In the genomic region with DNA sequence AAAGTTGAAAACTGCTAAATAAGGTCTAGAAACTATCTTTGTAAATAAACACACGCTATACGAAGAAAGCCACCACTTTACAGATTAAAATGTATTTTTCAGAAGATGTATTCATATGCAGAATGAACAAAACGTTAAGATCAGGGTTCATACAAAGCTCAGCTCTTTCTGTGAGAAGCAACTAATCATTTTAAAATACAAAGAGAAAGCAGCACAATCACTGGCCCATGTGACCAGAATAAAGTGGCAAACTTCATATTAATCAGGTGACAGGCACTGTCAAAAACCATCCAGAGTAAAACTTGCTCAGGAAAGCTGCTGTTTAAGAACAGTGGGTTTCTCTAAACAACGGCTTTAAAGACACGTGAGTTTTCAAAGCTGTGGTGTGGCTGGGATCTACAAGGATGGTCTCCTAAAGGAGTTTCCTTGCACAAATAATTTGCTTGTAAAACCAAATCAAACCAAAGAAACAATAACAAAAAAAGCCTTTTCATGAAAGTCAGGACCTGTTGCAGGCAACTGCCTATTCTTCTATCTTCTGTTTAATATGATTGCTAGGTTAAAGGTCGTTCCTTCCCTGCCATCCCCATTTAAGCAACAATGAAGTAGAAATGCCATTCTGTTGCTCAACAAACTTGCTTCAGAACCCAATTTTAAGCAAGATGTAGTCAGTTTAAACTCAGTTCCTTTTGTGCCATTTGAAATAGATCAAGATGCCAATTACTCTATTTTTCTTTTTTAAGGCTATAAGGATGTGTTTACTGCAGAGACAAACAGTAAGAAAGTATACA, we compare ENCODE assay signal across 22 cellular contexts. TPM values are rescaled to one million over a fixed set of nuclear protein-coding genes. Genes with fewer than 3 reads are reported as not detected.
DNase-seq lines count a peak whose midpoint lies in the region; ATAC-seq, FAIRE-seq and TF ChIP-seq lines count a peak whose summit lies in the region.
"Had no signal": no experiment of that assay in that cellular context is flagged by ENCODE, and none has a peak within 500 bp of the region (broad histone marks: within the 10 kb centered on the region; RNA-seq: fewer than 3 reads in every experiment).

No MANE protein-coding gene starts in this region.

- no peak overlapping the region for H2BK5ac ChIP-seq in IMR-90 (ENCODE audit: low read depth, low read length, poor library complexity, severe bottlenecking)

- intact Hi-C loops in IMR-90 (cut with micrococcal nuclease) (no loop called here), PC-9 (cut with micrococcal nuclease; ENCODE audit: unreplicated experiment) (no loop called here)

- H3K9me3 ChIP-seq in IMR-90 (ENCODE audit: control insufficient read depth, insufficient read depth, low read length) (no peaks in the 10 kb centered on the region), neutrophil (no peaks in the 10 kb centered on the region), PC-9 (ENCODE audit: insufficient read depth, low read depth) (no peaks in the 10 kb centered on the region)
- H3K9me3 ChIP-seq: right atrium auricular region, thyroid gland had no signal

- H3K9ac ChIP-seq in IMR-90 (ENCODE audit: low read depth, low read length): no peak overlapping the region

- POLR2A ChIA-PET in IMR-90 (lab: Charles Lee; ENCODE audit: unreplicated experiment) (no interaction called here), PC-9 (lab: Charles Lee; ENCODE audit: unreplicated experiment) (no interaction called here)

- H3K79me2 ChIP-seq in PC-9 (ENCODE audit: low read depth): no peaks in the 10 kb centered on the region

- dilution Hi-C loops in IMR-90 (cut with HindIII; ENCODE audit: low sequenced_read_pairs, unreplicated experiment): no loop called here

- H3K9me1 ChIP-seq in IMR-90 (ENCODE audit: insufficient read depth, low read length): peaks cover 5% of the 10 kb centered on the region; the same call in 1 of the 2 replicates

- FAIRE-seq in GM19239 (lab: Jason Lieb, UNC): no peak
- FAIRE-seq: A204.1 had no signal

- H2AK5ac ChIP-seq in IMR-90 (ENCODE audit: low read depth, low read length): no peak overlapping the region

- BruUV-seq in IMR-90 (replicated peaks; lab: Mats Ljungman, UMichigan): no TSS peak
- BruUV-seq in PC-9 (replicated peaks; lab: Mats Ljungman, UMichigan): no TSS peak

- H2AK9ac ChIP-seq in IMR-90 (replicated peaks; ENCODE audit: low read depth, low read length, poor library complexity): no peak overlapping the region

- H3K18ac ChIP-seq in IMR-90 (ENCODE audit: low read depth, low read length): no peak overlapping the region

- H2BK15ac ChIP-seq in IMR-90 (ENCODE audit: low read depth, low read length): no peak overlapping the region

- H3F3A ChIP-seq in PC-9 (ENCODE audit: insufficient read depth, low read depth): no peaks in the 10 kb centered on the region

- TF ChIP-seq CTCF in IMR-90 (conservative IDR thresholded peaks at IDR 0.05; ENCODE audit: low read depth, low read length) (no peak), neutrophil (IDR thresholded peaks at IDR 0.05) (no peak), PC-9 (conservative IDR thresholded peaks at IDR 0.05) (no peak)

- no peak overlapping the region for H4K5ac ChIP-seq in IMR-90 (ENCODE audit: low read depth, low read length)

- no peaks in the 10 kb centered on the region for H3K9me2 ChIP-seq in PC-9 (ENCODE audit: insufficient read depth)

- WGBS in IMR-90 (ENCODE audit: extremely low coverage in 2 of 2, insufficient read length in 1 of 2), 2 experiments: no CpG with 5 or more reads among the region's 6 CpGs

- no peak overlapping the region for H2BK20ac ChIP-seq in IMR-90 (ENCODE audit: low read depth, low read length)

- in situ Hi-C loops in IMR-90 (cut with MboI; ENCODE audit: low sequenced_read_pairs): no loop called here

- DNase-seq in NOMO-1 (lab: John Stamatoyannopoulos, UW; ENCODE audit: unreplicated experiment in 2 of 2): peak; percentile 2 to 58
- DNase-seq in NOMO-1 treated with dmso at 0.1 percent for 144 hours (lab: John Stamatoyannopoulos, UW; ENCODE audit: unreplicated experiment): no peak
- DNase-seq in IMR-90: no peak
- DNase-seq in fibroblast of gingiva (ENCODE audit: low read depth): peak; percentile 52
- DNase-seq in GM19239 (ENCODE audit: insufficient read length, low spot score): no peak
- no peak for DNase-seq in PC-9
- no peak for DNase-seq in OCI-M2 (lab: John Stamatoyannopoulos, UW; ENCODE audit: unreplicated experiment)
- DNase-seq: activated CD4-positive, CD25-positive, alpha-beta regulatory T cell treated with anti-CD3 and anti-CD28 coated beads, Interleukin-2, amount 50 U/mL, for 72 hours; activated gamma-delta T cell; anterior cingulate cortex; C1 segment of cervical spinal cord; DND-41; effector memory CD4-positive, alpha-beta T cell; GOT3; KBM-7; NCI-H1092; NCI-H510A; stimulated activated naive B cell treated with anti-CD40 and anti-IgM and Interleukin-4, amounts not matched to agents 10 μg/mL and 1 μg/mL and 100 μg/mL, for 72 hours; thyroid gland had no signal

- no peak overlapping the region for H3K4ac ChIP-seq in IMR-90 (ENCODE audit: low read depth, low read length)

- H4K8ac ChIP-seq in IMR-90 (ENCODE audit: low read depth in 2 of 2, low read length in 2 of 2): no peak overlapping the region

- H3K4me3 ChIP-seq in IMR-90 (ENCODE audit: insufficient read depth, low read depth, low read length) (no peak overlapping the region), neutrophil (ENCODE audit: low read depth in 1 of 2, low read length in 1 of 2) (peak overlapping the region in 1 of 2 experiments; percentile 1), PC-9 (no peak overlapping the region)
- H3K4me3 ChIP-seq: right atrium auricular region, thyroid gland had no signal

- H3K79me1 ChIP-seq in IMR-90 (ENCODE audit: low read depth in 1 of 2, low read length in 2 of 2): peaks cover 19 to 31% of the 10 kb centered on the region in 2 experiments

- H3K36me3 ChIP-seq in IMR-90 (ENCODE audit: control insufficient read depth, insufficient read depth, low read length) (peaks cover 17% of the 10 kb centered on the region), neutrophil (peaks cover 23% of the 10 kb centered on the region), PC-9 (ENCODE audit: low read depth) (no peaks in the 10 kb centered on the region)

- no peak for ATAC-seq in IMR-90 (ENCODE audit: low read depth)
- ATAC-seq: stimulated activated naive B cell treated with anti-CD40 and anti-IgM and Interleukin-4, amounts not matched to agents 10 μg/mL and 1 μg/mL and 100 μg/mL, for 72 hours had no signal

- peaks cover 3% of the 10 kb centered on the region; the same call in 1 of the 2 replicates for H3K4me1 ChIP-seq in IMR-90 (ENCODE audit: control insufficient read depth, insufficient read depth, low read length)
- H3K4me1 ChIP-seq in neutrophil (ENCODE audit: control insufficient read depth in 1 of 2, insufficient read depth in 1 of 2, low read depth in 1 of 2, low read length in 1 of 2): peaks cover 42 to 44% of the 10 kb centered on the region in 2 experiments
- no peaks in the 10 kb centered on the region for H3K4me1 ChIP-seq in PC-9 (replicated peaks; ENCODE audit: insufficient read depth)

- no peak overlapping the region for H3K14ac ChIP-seq in IMR-90 (replicated peaks; ENCODE audit: low read depth, low read length)

- no peak overlapping the region for H3K23ac ChIP-seq in IMR-90 (ENCODE audit: low read depth, low read length)

- H2BK120ac ChIP-seq in IMR-90 (ENCODE audit: low read depth, low read length): no peak overlapping the region

- H4K91ac ChIP-seq in IMR-90 (ENCODE audit: insufficient read depth, low read depth, low read length): no peak overlapping the region

- no peak overlapping the region for H3K27ac ChIP-seq in IMR-90 (ENCODE audit: insufficient read depth, low read length)
- peak overlapping the region; percentile 82 for H3K27ac ChIP-seq in neutrophil
- H3K27ac ChIP-seq in PC-9: no peak overlapping the region
- H3K27ac ChIP-seq: right atrium auricular region had no signal

- no peak overlapping the region for H3K56ac ChIP-seq in IMR-90 (ENCODE audit: extremely low read depth, insufficient read depth, low read length)

- H3K27me3 ChIP-seq in IMR-90 (ENCODE audit: control insufficient read depth, insufficient read depth, low read length) (no peaks in the 10 kb centered on the region), neutrophil (no peaks in the 10 kb centered on the region), PC-9 (ENCODE audit: insufficient read depth, low read depth) (no peaks in the 10 kb centered on the region)
- H3K27me3 ChIP-seq: right atrium auricular region, thyroid gland had no signal

- TF ChIP-seq RAD21 in IMR-90 (IDR thresholded peaks at IDR 0.05; ENCODE audit: low read length): no peak

- H4K20me1 ChIP-seq in IMR-90 (ENCODE audit: insufficient read depth, low read length) (no peaks in the 10 kb centered on the region; the same call in 1 of the 2 replicates), PC-9 (ENCODE audit: insufficient read depth) (no peaks in the 10 kb centered on the region)

- no peak for TF ChIP-seq POLR2A in IMR-90 (IDR thresholded peaks at IDR 0.05; ENCODE audit: low read depth, low read length)

- no peak overlapping the region for H3K4me2 ChIP-seq in IMR-90 (ENCODE audit: low read depth, low read length)
- H3K4me2 ChIP-seq in PC-9: no peak overlapping the region

- no peak overlapping the region for H2AFZ ChIP-seq in IMR-90 (replicated peaks; ENCODE audit: low read length, poor library complexity)
- no peak overlapping the region for H2AFZ ChIP-seq in PC-9

- CTCF ChIA-PET in IMR-90 (lab: Yijun Ruan, JAX) (no interaction called here), PC-9 (lab: Charles Lee) (no interaction called here)

TF ChIP-seq in IMR-90, 13 proteins besides CTCF, POLR2A, EP300 and RAD21:
- TF ChIP-seq MAFK (IDR thresholded peaks at IDR 0.05; ENCODE audit: low read depth, low read length) (no peak), USF2 (IDR thresholded peaks at IDR 0.05; ENCODE audit: low read depth, low read length) (peak; percentile 41; the same call in 1 of the 2 replicates), MXI1 (IDR thresholded peaks at IDR 0.05; ENCODE audit: borderline replicate concordance, low read depth, low read length) (no peak), FOS (IDR thresholded peaks at IDR 0.05; ENCODE audit: low read depth, low read length) (no peak)

RNA-seq across cellular contexts. Expression of gene SEL1L, which starts 22.3 kb away (rescaled TPM):
- total RNA-seq in IMR-90 (2012; rRNA removed): 62.4 and 78.9 TPM in 2 replicates
- polyA plus RNA-seq in IMR-90 (2012; rRNA removed): 16.9 and 21.0 TPM in 2 replicates
- polyA plus RNA-seq in IMR-90 (2012; cell fraction: cytosol; rRNA removed): 18.6 and 19.0 TPM in 2 replicates
- 11.6 and 34.0 TPM in 2 replicates for polyA plus RNA-seq in IMR-90 (2012; cell fraction: nucleus; rRNA removed; ENCODE audit: low replicate concordance)
- 14.6 and 17.4 TPM in 2 replicates for total RNA-seq in PC-9 (2021)

Comparison
In these comparisons a context has a peak if more than half of its experiments do, and no peak if none do; other contexts are left out.
1. DNase-seq: peak in NOMO-1 (2 of 2) and fibroblast of gingiva (single experiment); none in NOMO-1 treated with dmso at 0.1 percent for 144 hours (single experiment), IMR-90 (single experiment), GM19239 (single experiment), PC-9 (0 of 2) and OCI-M2 (single experiment).